ENCODE assay signal across 1 cellular context in genomic region chr2:82525744-82526143, GRCh38.
TF ChIP-seq lines count a peak whose summit lies in the region.

No MANE protein-coding gene starts in this region.

TF ChIP-seq in SK-N-SH, 30 proteins besides CTCF, POLR2A, EP300 and RAD21 (continued from another document):
- TF ChIP-seq REST (IDR thresholded peaks at IDR 0.05; ENCODE audit: low read depth, low read length), result no peak
- TF ChIP-seq TCF12 (IDR thresholded peaks at IDR 0.05), result no peak
- TF ChIP-seq CHD2 (IDR thresholded peaks at IDR 0.05; ENCODE audit: low read length, partially characterized antibody), result no peak
- TF ChIP-seq RXRA (IDR thresholded peaks at IDR 0.05; ENCODE audit: borderline replicate concordance, low read depth), result no peak
- TF ChIP-seq TEAD4 (IDR thresholded peaks at IDR 0.05; ENCODE audit: borderline replicate concordance, insufficient read depth), result no peak
TF ChIP-seq in SK-N-SH: peak in this region for 0.
